In the genomic region with DNA sequence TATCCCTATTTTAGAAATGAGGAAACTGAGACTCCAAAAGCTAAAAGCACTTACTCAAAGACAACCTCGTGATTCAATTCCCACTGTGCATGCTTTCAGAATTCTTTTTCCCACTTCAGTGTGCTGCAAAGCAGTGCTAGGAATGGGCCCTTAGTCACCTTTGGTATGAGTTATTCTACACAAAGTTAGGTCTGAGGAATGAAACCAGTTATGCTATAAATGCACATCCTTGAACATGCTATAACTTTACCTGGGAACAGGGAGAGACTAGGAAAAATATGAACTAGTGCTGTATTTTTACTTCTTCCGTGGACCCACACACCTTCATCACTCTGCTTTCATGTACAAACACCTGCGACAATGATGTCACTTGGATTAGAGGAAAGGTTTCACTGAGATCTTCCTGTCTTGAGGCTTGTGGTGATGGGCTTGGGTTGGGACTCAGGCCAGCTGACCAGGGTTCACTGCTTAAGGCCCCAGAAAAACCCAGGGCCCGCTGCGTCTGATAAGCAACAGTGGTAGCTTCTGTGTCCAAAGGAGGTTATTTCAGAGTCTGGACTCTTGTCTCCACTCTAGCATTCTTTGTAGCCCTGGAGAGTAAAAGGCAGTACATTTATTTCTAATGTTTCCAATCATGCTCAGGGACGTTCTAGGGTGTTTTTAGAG, we compare ENCODE assay signal across 10 cellular contexts.
DNase-seq lines count a peak whose midpoint lies in the region; ATAC-seq, FAIRE-seq and TF ChIP-seq lines count a peak whose summit lies in the region.
"Had no signal": no experiment of that assay in that cellular context is flagged by ENCODE, and none has a peak within 500 bp of the region (broad histone marks: within the 10 kb centered on the region; RNA-seq: fewer than 3 reads in every experiment).

No MANE protein-coding gene starts in this region.

- WGBS in GM23248 (ENCODE audit: low coverage in 1 of 2, low lambda C conversion rate in 2 of 2, missing lambda C conversion rate in 2 of 2), 2 experiments, result 64 to 66% methylated on average over 6 of the region's 6 CpGs

- intact Hi-C loops in PC-3 (cut with micrococcal nuclease), result no loop called here
- intact Hi-C loops in endothelial cell of umbilical vein (cut with micrococcal nuclease), result loop anchor here (1.0 to 5.0 kb wide), 6 partner anchors 22 to 259 kb away; partner anchors contain the start of gene ZC3H12C
- intact Hi-C loops in kidney (cut with DNase I), result no loop called here

- DNase-seq in GM23248 (peak; percentile 68), PC-3 (no peak), endothelial cell of umbilical vein (ENCODE audit: low read depth, low spot score) (no peak), osteoblast (ENCODE audit: insufficient read length, low spot score, missing footprints) (peak; percentile 65), kidney (no peak), urothelium cell line (ENCODE audit: low spot score) (no peak), NCI-H526 treated with DMSO at 0.1 percent for 48 hours (lab: John Stamatoyannopoulos, UW) (no peak)

- H3K36me3 ChIP-seq in GM23248 (ENCODE audit: low read depth), result no peaks in the 10 kb centered on the region
- H3K36me3 ChIP-seq in PC-3 (ENCODE audit: low read depth, low read length), result no peaks in the 10 kb centered on the region; the same call in 1 of the 2 replicates
- H3K36me3 ChIP-seq in endothelial cell of umbilical vein (ENCODE audit: control insufficient read depth in 2 of 2, extremely low read depth in 1 of 2, insufficient read depth in 2 of 2, low read length in 2 of 2), result no peaks in the 10 kb centered on the region
- H3K36me3 ChIP-seq in osteoblast (ENCODE audit: insufficient read depth, low read length), result no peaks in the 10 kb centered on the region
- H3K36me3 ChIP-seq in kidney (ENCODE audit: control insufficient read depth in 1 of 2, insufficient read depth in 2 of 2, low read length in 2 of 2), result no peaks in the 10 kb centered on the region

- H3K9me2 ChIP-seq in GM23248 (ENCODE audit: insufficient read depth), result no peaks in the 10 kb centered on the region
- H3K9me2 ChIP-seq in PC-3 (replicated peaks; ENCODE audit: low read length), result no peaks in the 10 kb centered on the region

- H4K20me1 ChIP-seq in GM23248 (ENCODE audit: insufficient read depth), result no peaks in the 10 kb centered on the region
- no peaks in the 10 kb centered on the region for H4K20me1 ChIP-seq in PC-3 (ENCODE audit: low read length)
- H4K20me1 ChIP-seq in endothelial cell of umbilical vein (replicated peaks; ENCODE audit: control insufficient read depth, extremely low read depth, insufficient read depth, low read length), result no peaks in the 10 kb centered on the region
- H4K20me1 ChIP-seq in osteoblast (ENCODE audit: insufficient read depth, low read length), result no peaks in the 10 kb centered on the region

- CTCF ChIA-PET in PC-3 (lab: Charles Lee) (no interaction called here), endothelial cell of umbilical vein (lab: Charles Lee) (interaction anchor here (0.7 to 1.6 kb wide), 2 partner anchors 9 to 14 kb away, joined by 3 read pairs; no protein-coding TSS in a partner anchor)

- dilution Hi-C loops in endothelial cell of umbilical vein (cut with MboI; ENCODE audit: extremely low pct_ligation_motif_present, low sequenced_read_pairs), result no loop called here

- H3K4me2 ChIP-seq in GM23248 (ENCODE audit: unreplicated experiment) (peak overlapping the region; percentile 74), PC-3 (ENCODE audit: low read length) (no peak overlapping the region), endothelial cell of umbilical vein (ENCODE audit: insufficient read depth, low read length) (peak overlapping the region; percentile 65), osteoblast (ENCODE audit: insufficient read depth, low read length) (peak overlapping the region; percentile 82)
- H3K4me2 ChIP-seq: KMS-11 had no signal

- H3K4me1 ChIP-seq in GM23248 (ENCODE audit: insufficient read depth) (peaks cover 7% of the 10 kb centered on the region; the same call in 1 of the 2 replicates), PC-3 (ENCODE audit: insufficient read depth, low read length) (no peaks in the 10 kb centered on the region), endothelial cell of umbilical vein (ENCODE audit: control insufficient read depth, extremely low read depth, insufficient read depth, low read length) (peaks cover 7% of the 10 kb centered on the region), osteoblast (ENCODE audit: insufficient read depth, low read length) (peaks cover 14% of the 10 kb centered on the region), kidney (ENCODE audit: control insufficient read depth in 1 of 2, insufficient read depth in 1 of 2, low read depth in 1 of 2, low read length in 2 of 2) (peaks cover 0 to 19% of the 10 kb centered on the region in 2 donors)
- H3K4me1 ChIP-seq: parathyroid adenoma had no signal

- TSS peak; percentile 6 for BruUV-seq in PC-3 (replicated peaks; lab: Mats Ljungman, UMichigan)
- BruUV-seq in endothelial cell of umbilical vein (replicated peaks; lab: Mats Ljungman, UMichigan), result TSS peak; percentile 6

- no peaks in the 10 kb centered on the region for H3K27me3 ChIP-seq in GM23248 (replicated peaks; ENCODE audit: insufficient read depth)
- no peaks in the 10 kb centered on the region for H3K27me3 ChIP-seq in PC-3 (ENCODE audit: low read length)
- no peaks in the 10 kb centered on the region for H3K27me3 ChIP-seq in endothelial cell of umbilical vein (ENCODE audit: control insufficient read depth in 2 of 2, insufficient read depth in 2 of 2, low read length in 2 of 2)
- H3K27me3 ChIP-seq in osteoblast (ENCODE audit: insufficient read depth, low read length), result no peaks in the 10 kb centered on the region

- no peak for TF ChIP-seq CTCF in PC-3 (conservative IDR thresholded peaks at IDR 0.05; ENCODE audit: low read depth, low read length)
- no peak for TF ChIP-seq CTCF in endothelial cell of umbilical vein (IDR thresholded peaks at IDR 0.05; ENCODE audit: extremely low read depth in 1 of 2, insufficient read depth in 1 of 2, low read depth in 1 of 2, low read length in 2 of 2)
- TF ChIP-seq CTCF in osteoblast (IDR thresholded peaks at IDR 0.05; ENCODE audit: extremely low read depth, low read depth, low read length), result no peak
- no peak for TF ChIP-seq CTCF in kidney (IDR thresholded peaks at IDR 0.05; ENCODE audit: borderline replicate concordance, extremely low read depth, insufficient read depth)

- H3K9ac ChIP-seq in GM23248 (peak overlapping the region; percentile 39; the same call in 1 of the 2 replicates), PC-3 (ENCODE audit: low read length) (no peak overlapping the region), endothelial cell of umbilical vein (replicated peaks; ENCODE audit: extremely low read depth, insufficient read depth, low read length) (no peak overlapping the region), kidney (ENCODE audit: low read length in 2 of 2) (no peak overlapping the region)
- H3K9ac ChIP-seq: KMS-11, parathyroid adenoma had no signal

- no peak for TF ChIP-seq POLR2A in endothelial cell of umbilical vein (IDR thresholded peaks at IDR 0.05; ENCODE audit: low read depth, low read length)

- no peaks in the 10 kb centered on the region for H3K9me3 ChIP-seq in GM23248 (ENCODE audit: low read depth)
- H3K9me3 ChIP-seq in PC-3 (ENCODE audit: low read length), result no peaks in the 10 kb centered on the region
- no peaks in the 10 kb centered on the region for H3K9me3 ChIP-seq in endothelial cell of umbilical vein (replicated peaks; ENCODE audit: control insufficient read depth, insufficient read depth, low read length)
- H3K9me3 ChIP-seq in osteoblast (ENCODE audit: low read depth, low read length), result no peaks in the 10 kb centered on the region
- H3K9me3 ChIP-seq in kidney (ENCODE audit: control insufficient read depth in 1 of 2, low read length in 2 of 2), result no peaks in the 10 kb centered on the region

- peak overlapping the region; percentile 62 for H3K4me3 ChIP-seq in GM23248
- H3K4me3 ChIP-seq in PC-3 (ENCODE audit: low read length), result no peak overlapping the region
- H3K4me3 ChIP-seq in endothelial cell of umbilical vein (replicated peaks in 1 of 3; ENCODE audit: insufficient read depth in 1 of 3, low read depth in 1 of 3, low read length in 3 of 3), result peak overlapping the region in 1 of 3 experiments; percentile 34
- no peak overlapping the region for H3K4me3 ChIP-seq in osteoblast (ENCODE audit: insufficient read depth, low read length)
- no peak overlapping the region for H3K4me3 ChIP-seq in kidney (ENCODE audit: low read length in 2 of 2)

- FAIRE-seq in endothelial cell of umbilical vein (lab: Jason Lieb, UNC) (no peak), kidney (lab: Jason Lieb, UNC) (no peak), urothelium cell line (lab: Jason Lieb, UNC) (no peak)

- in situ Hi-C loops in GM23248 (cut with MboI), result no loop called here

- H3K9me1 ChIP-seq in endothelial cell of umbilical vein (replicated peaks; ENCODE audit: control insufficient read depth, extremely low read depth, insufficient read depth, low read length), result no peaks in the 10 kb centered on the region

- POLR2A ChIA-PET in PC-3 (lab: Charles Lee; ENCODE audit: unreplicated experiment) (no interaction called here), endothelial cell of umbilical vein (lab: Charles Lee) (no interaction called here)

- H3K79me2 ChIP-seq in GM23248 (ENCODE audit: insufficient read depth) (no peaks in the 10 kb centered on the region), PC-3 (ENCODE audit: low read length) (no peaks in the 10 kb centered on the region), endothelial cell of umbilical vein (ENCODE audit: control insufficient read depth, insufficient read depth, low read length) (no peaks in the 10 kb centered on the region), osteoblast (ENCODE audit: insufficient read depth, low read length) (no peaks in the 10 kb centered on the region)
- H3K79me2 ChIP-seq: parathyroid adenoma had no signal

- ATAC-seq in PC-3 (peak; percentile 14), GM21825 (IDR thresholded peaks at IDR 0.05; ENCODE audit: unreplicated experiment) (no peak)

- peak overlapping the region; percentile 66 for H2AFZ ChIP-seq in GM23248
- H2AFZ ChIP-seq in PC-3 (ENCODE audit: low read length), result no peak overlapping the region
- H2AFZ ChIP-seq in endothelial cell of umbilical vein (ENCODE audit: low read depth, low read length), result no peak overlapping the region
- H2AFZ ChIP-seq in osteoblast (ENCODE audit: low read length), result no peak overlapping the region

- H3F3A ChIP-seq in GM23248 (ENCODE audit: insufficient read depth) (peaks cover 17% of the 10 kb centered on the region), PC-3 (ENCODE audit: low read length, unreplicated experiment) (no peaks in the 10 kb centered on the region)

- H3K27ac ChIP-seq in GM23248, result peak overlapping the region; percentile 37; the same call in 1 of the 2 replicates
- H3K27ac ChIP-seq in PC-3 (ENCODE audit: low read length), result no peak overlapping the region
- no peak overlapping the region for H3K27ac ChIP-seq in endothelial cell of umbilical vein (ENCODE audit: insufficient read depth, low read depth, low read length)
- H3K27ac ChIP-seq in osteoblast (ENCODE audit: low read depth, low read length), result peak overlapping the region; percentile 49
- H3K27ac ChIP-seq in kidney (ENCODE audit: low read depth in 2 of 2, low read length in 2 of 2), result no peak overlapping the region
- H3K27ac ChIP-seq: KMS-11, parathyroid adenoma had no signal

TF ChIP-seq in endothelial cell of umbilical vein, 7 proteins besides CTCF, POLR2A, EP300 and RAD21 (continues in another document):
- TF ChIP-seq GATA2 (IDR thresholded peaks at IDR 0.05; ENCODE audit: insufficient read depth, insufficient read length, low read depth, low read length) (no peak), POLR2AphosphoS5 (IDR thresholded peaks at IDR 0.05; ENCODE audit: insufficient read depth, low read depth, low read length) (no peak)

Comparison
In these comparisons a context has a peak if more than half of its experiments do, and no peak if none do; other contexts are left out.
1. DNase-seq: peak in GM23248 (single experiment) and osteoblast (single experiment); none in PC-3 (single experiment), endothelial cell of umbilical vein (single experiment), kidney (single experiment), urothelium cell line (single experiment) and NCI-H526 treated with DMSO at 0.1 percent for 48 hours (single experiment).
2. H3K27ac ChIP-seq: peak in GM23248 (single experiment) and osteoblast (single experiment); none in PC-3 (single experiment), endothelial cell of umbilical vein (single experiment) and kidney (0 of 2).